ENCODE assay signal across 22 cellular contexts in the genomic region with DNA sequence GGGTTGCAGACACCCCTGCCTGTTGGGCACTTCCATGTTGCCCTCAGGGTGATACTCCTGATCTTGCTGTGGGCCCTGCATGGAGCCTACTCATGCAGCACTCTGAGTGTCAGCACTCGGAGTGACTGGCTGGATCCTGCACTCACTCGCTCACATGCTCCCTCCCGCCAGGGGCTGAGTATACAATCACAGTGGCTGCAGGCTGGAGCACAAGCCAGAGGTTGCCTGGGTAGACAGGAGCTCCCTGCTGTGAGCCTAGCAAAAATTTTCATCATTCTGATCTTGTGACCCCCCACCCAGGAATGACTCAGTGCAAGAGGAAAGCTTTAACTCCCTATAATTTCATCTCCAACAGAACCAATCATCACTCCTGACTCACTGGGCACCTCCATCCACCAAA.
A peak's percentile ranks its signal among the peaks of the same experiment; 100 is the strongest.
DNase-seq lines count a peak whose midpoint lies in the region; ATAC-seq and TF ChIP-seq lines count a peak whose summit lies in the region.
"Had no signal": no experiment of that assay in that cellular context is flagged by ENCODE, and none has a peak within 500 bp of the region (broad histone marks: within the 10 kb centered on the region; RNA-seq: fewer than 3 reads in every experiment).

No MANE protein-coding gene starts in this region.

- no peaks in the 10 kb centered on the region for H3K79me2 ChIP-seq in neural cell (replicated peaks; ENCODE audit: insufficient read depth, low read length)

- H3K27me3 ChIP-seq in neural cell (ENCODE audit: insufficient read depth, low read depth, low read length) (no peaks in the 10 kb centered on the region), upper lobe of right lung (no peaks in the 10 kb centered on the region)
- H3K27me3 ChIP-seq: BLaER1 treated with 17β-estradiol and CSF1 and Interleukin-3, amounts not matched to agents 10 nM and 100 nM; Peyer's patch had no signal

- TF ChIP-seq RAD21 in neural cell (conservative IDR thresholded peaks at IDR 0.05) = no peak

- H2AFZ ChIP-seq in neural cell (ENCODE audit: low read depth, low read length) = no peak overlapping the region

- H3K9me3 ChIP-seq in neural cell (ENCODE audit: low read length) (no peaks in the 10 kb centered on the region), upper lobe of right lung (no peaks in the 10 kb centered on the region)
- H3K9me3 ChIP-seq: Peyer's patch had no signal

- H3F3A ChIP-seq in neural cell (ENCODE audit: insufficient read depth, low read length, poor library complexity, severe bottlenecking) = no peaks in the 10 kb centered on the region

- intact Hi-C loops in upper lobe of right lung (cut with DNase I) = no loop called here

- DNase-seq in ELR (ENCODE audit: low read depth) = peak; percentile 7
- DNase-seq in NCI-H69 (lab: John Stamatoyannopoulos, UW) = peak; percentile 49
- peak; percentile 85 for DNase-seq in choroid plexus epithelial cell (ENCODE audit: low read depth)
- no peak for DNase-seq in upper lobe of right lung
- no peak for DNase-seq in hypothalamus (lab: John Stamatoyannopoulos, UW)
- DNase-seq: Calu3; CD8-positive, alpha-beta T cell; Karpas-422; NCI-H1092 treated with DMSO at 0.1 percent for 48 hours; NCI-H146; NCI-H2029 treated with DMSO at 0.1 percent for 48 hours; NCI-H2171 treated with DMSO at 0.1 percent for 48 hours; NCI-H446; NCI-H526 treated with DMSO at 0.1 percent for 48 hours; NK-92 treated with Interleukin-12 subunit alpha and Interleukin-12 subunit beta, amount 100 ng/mL, for 24 hours; Peyer's patch had no signal

- H3K9ac ChIP-seq in neural cell (ENCODE audit: low read length) = no peak overlapping the region
- H3K9ac ChIP-seq: BLaER1 treated with 17β-estradiol and CSF1 and Interleukin-3, amounts not matched to agents 10 nM and 100 nM had no signal

- no peaks in the 10 kb centered on the region for H3K4me1 ChIP-seq in upper lobe of right lung
- H3K4me1 ChIP-seq: BLaER1 treated with 17β-estradiol and CSF1 and Interleukin-3, amounts not matched to agents 10 nM and 100 nM; Peyer's patch had no signal

- no peaks in the 10 kb centered on the region for H3K9me2 ChIP-seq in neural cell (ENCODE audit: insufficient read depth, low read length)

- TF ChIP-seq EP300 in neural cell (conservative IDR thresholded peaks at IDR 0.05; ENCODE audit: poor library complexity, severe bottlenecking) = no peak

- peak overlapping the region; percentile 21 for H3K27ac ChIP-seq in neural cell (ENCODE audit: low read length)
- no peak overlapping the region for H3K27ac ChIP-seq in upper lobe of right lung
- H3K27ac ChIP-seq: BLaER1 treated with 17β-estradiol and CSF1 and Interleukin-3, amounts not matched to agents 10 nM and 100 nM; HL-60; Peyer's patch; SK-N-MC had no signal

- H3K36me3 ChIP-seq in neural cell (ENCODE audit: insufficient read depth, low read length) (no peaks in the 10 kb centered on the region), upper lobe of right lung (no peaks in the 10 kb centered on the region)
- H3K36me3 ChIP-seq: BLaER1 treated with 17β-estradiol and CSF1 and Interleukin-3, amounts not matched to agents 10 nM and 100 nM; Peyer's patch had no signal

- ATAC-seq in upper lobe of right lung (no peak), GM19395 (IDR thresholded peaks at IDR 0.05; ENCODE audit: unreplicated experiment) (no peak)
- ATAC-seq: CD8-positive, alpha-beta T cell; Right ventricle myocardium inferior had no signal

- H3K4me3 ChIP-seq in choroid plexus epithelial cell (ENCODE audit: low read depth, low read length) = no peak overlapping the region
- H3K4me3 ChIP-seq in neural cell (ENCODE audit: low read length) = no peak overlapping the region
- H3K4me3 ChIP-seq in upper lobe of right lung = no peak overlapping the region
- H3K4me3 ChIP-seq: BLaER1 treated with 17β-estradiol and CSF1 and Interleukin-3, amounts not matched to agents 10 nM and 100 nM; Peyer's patch; SK-N-MC had no signal

- H3K4me2 ChIP-seq in neural cell (ENCODE audit: low read length) = no peak overlapping the region
- H3K4me2 ChIP-seq: BLaER1 treated with 17β-estradiol and CSF1 and Interleukin-3, amounts not matched to agents 10 nM and 100 nM had no signal

- no peaks in the 10 kb centered on the region for H4K20me1 ChIP-seq in neural cell (ENCODE audit: insufficient read depth)
- H4K20me1 ChIP-seq: BLaER1 treated with 17β-estradiol and CSF1 and Interleukin-3, amounts not matched to agents 10 nM and 100 nM had no signal

- no peak for TF ChIP-seq CTCF in choroid plexus epithelial cell (conservative IDR thresholded peaks at IDR 0.05; ENCODE audit: low read depth, low read length)
- TF ChIP-seq CTCF in neural cell (IDR thresholded peaks at IDR 0.05; ENCODE audit: poor library complexity, severe bottlenecking) = no peak
- TF ChIP-seq CTCF in upper lobe of right lung (IDR thresholded peaks at IDR 0.05) = no peak

TF ChIP-seq in neural cell, 6 proteins besides CTCF, POLR2A, EP300 and RAD21:
- TF ChIP-seq MXI1 (conservative IDR thresholded peaks at IDR 0.05; ENCODE audit: poor library complexity, severe bottlenecking) (no peak), TAF1 (IDR thresholded peaks at IDR 0.05; ENCODE audit: low read depth) (no peak), POLR2AphosphoS5 (IDR thresholded peaks at IDR 0.05) (no peak), SMC3 (conservative IDR thresholded peaks at IDR 0.05; ENCODE audit: poor library complexity) (no peak), EZH2 (IDR thresholded peaks at IDR 0.05; ENCODE audit: borderline replicate concordance, insufficient read depth, low read length, poor library complexity, severe bottlenecking) (no peak), REST (IDR thresholded peaks at IDR 0.05; ENCODE audit: borderline replicate concordance) (no peak)

Comparison
In these comparisons a context has a peak if more than half of its experiments do, and no peak if none do; other contexts are left out.
1. DNase-seq: peak in ELR (single experiment), NCI-H69 (single experiment) and choroid plexus epithelial cell (single experiment); none in upper lobe of right lung (single experiment) and hypothalamus (0 of 51).